In genomic region chr3:126358038-126358815, GRCh38 we compare ENCODE assay signal across 9 cellular contexts. TPM values are rescaled to one million over a fixed set of nuclear protein-coding genes. Genes with fewer than 3 reads are reported as not detected.
DNase-seq lines count a peak whose midpoint lies in the region; ATAC-seq and TF ChIP-seq lines count a peak whose summit lies in the region.
"Had no signal": no experiment of that assay in that cellular context is flagged by ENCODE, and none has a peak within 500 bp of the region (broad histone marks: within the 10 kb centered on the region; RNA-seq: fewer than 3 reads in every experiment).

No MANE protein-coding gene starts in this region.

- H3K27ac ChIP-seq in left ventricle myocardium inferior (replicated peaks) (peak overlapping the region; percentile 97), skeletal muscle tissue (ENCODE audit: low read depth, low read length) (peak overlapping the region; percentile 55)

- H3K4me3 Mint-ChIP-seq in activated CD4-positive, alpha-beta T cell treated with anti-CD3 and anti-CD28 coated beads, Interleukin-2, amount 10 ng/mL, durations not matched to agents 7 days and 5 days = peak overlapping the region; percentile 74
- peak overlapping the region; percentile 88 for H3K4me3 Mint-ChIP-seq in activated B cell treated with CpG ODN at 0.5 μM for 24 hours

- H3K27ac Mint-ChIP-seq in activated CD4-positive, alpha-beta T cell treated with anti-CD3 and anti-CD28 coated beads, Interleukin-2, amount 10 ng/mL, durations not matched to agents 7 days and 5 days = no peak overlapping the region
- H3K27ac Mint-ChIP-seq in activated B cell treated with CpG ODN at 0.5 μM for 24 hours = no peak overlapping the region

- no peak for ATAC-seq in activated B cell treated with CpG ODN at 0.5 μM for 24 hours (ENCODE audit: low read depth)
- ATAC-seq in HG02885 (IDR thresholded peaks at IDR 0.05; ENCODE audit: poor library complexity, unreplicated experiment) = no peak
- ATAC-seq in HG02678 (IDR thresholded peaks at IDR 0.05; ENCODE audit: unreplicated experiment) = no peak

- no peaks in the 10 kb centered on the region for H3K36me3 ChIP-seq in left ventricle myocardium inferior
- H3K36me3 ChIP-seq in skeletal muscle tissue (ENCODE audit: control insufficient read depth in 3 of 3, insufficient read depth in 3 of 3, low read length in 3 of 3) = peaks cover 0 to 3% (median 0%) of the 10 kb centered on the region in 3 donors

- POLR2A ChIA-PET in activated CD4-positive, alpha-beta T cell treated with anti-CD3 and anti-CD28 coated beads, Interleukin-2, amount 10 ng/mL, durations not matched to agents 7 days and 5 days (lab: Charles Lee) = no interaction called here
- POLR2A ChIA-PET in activated B cell treated with CpG ODN at 0.5 μM for 24 hours (lab: Charles Lee) = interaction anchor here (1.5 kb wide), 1 partner anchor 274 kb away, joined by 5 read pairs; the partner anchor contains the start of gene SLC41A3

- H3K27me3 Mint-ChIP-seq in activated CD4-positive, alpha-beta T cell treated with anti-CD3 and anti-CD28 coated beads, Interleukin-2, amount 10 ng/mL, durations not matched to agents 7 days and 5 days = peaks cover 53% of the 10 kb centered on the region
- H3K27me3 Mint-ChIP-seq in activated B cell treated with CpG ODN at 0.5 μM for 24 hours = peaks cover 36% of the 10 kb centered on the region

- H3K9ac ChIP-seq in skeletal muscle tissue (ENCODE audit: low read depth in 1 of 3, low read length in 3 of 3) = peak overlapping the region; percentile 5 to 71 (median 67)

- H3K9me3 ChIP-seq in left ventricle myocardium inferior (replicated peaks) = peaks cover 8% of the 10 kb centered on the region
- no peaks in the 10 kb centered on the region for H3K9me3 ChIP-seq in skeletal muscle tissue (ENCODE audit: control insufficient read depth in 3 of 3, low read length in 3 of 3)

- no peak for DNase-seq in activated CD4-positive, alpha-beta T cell treated with anti-CD3 and anti-CD28 coated beads, Interleukin-2, amount 10 ng/mL, durations not matched to agents 7 days and 5 days
- no peak for DNase-seq in activated CD4-positive, alpha-beta T cell treated with anti-CD3 and anti-CD28 coated beads for 4 hours
- no peak for DNase-seq in activated B cell treated with CpG ODN at 0.5 μM for 24 hours
- DNase-seq in left ventricle myocardium inferior = no peak
- DNase-seq in D341Med (ENCODE audit: low spot score) = no peak

- H3K4me1 ChIP-seq in left ventricle myocardium inferior (peaks cover 50% of the 10 kb centered on the region), skeletal muscle tissue (ENCODE audit: control insufficient read depth in 3 of 3, insufficient read depth in 3 of 3, low read length in 3 of 3) (peaks cover 41 to 49% (median 46%) of the 10 kb centered on the region in 3 donors)

- TF ChIP-seq CTCF in activated B cell treated with CpG ODN at 0.5 μM for 24 hours (IDR thresholded peaks at IDR 0.05) (no peak), left ventricle myocardium inferior (IDR thresholded peaks at IDR 0.05; ENCODE audit: borderline replicate concordance) (no peak)

- H3K4me3 ChIP-seq in left ventricle myocardium inferior (peak overlapping the region; percentile 87), skeletal muscle tissue (ENCODE audit: low read length in 3 of 3) (peak overlapping the region; percentile 59 to 83 (median 81))

- CTCF ChIA-PET in activated CD4-positive, alpha-beta T cell treated with anti-CD3 and anti-CD28 coated beads, Interleukin-2, amount 10 ng/mL, durations not matched to agents 7 days and 5 days (lab: Charles Lee) = interaction anchor here (1.2 kb wide), 1 partner anchor 13 kb away, joined by 3 read pairs; no protein-coding TSS in a partner anchor
- CTCF ChIA-PET in activated B cell treated with CpG ODN at 0.5 μM for 24 hours (lab: Charles Lee) = no interaction called here

- no peaks in the 10 kb centered on the region for H3K9me3 Mint-ChIP-seq in activated CD4-positive, alpha-beta T cell treated with anti-CD3 and anti-CD28 coated beads, Interleukin-2, amount 10 ng/mL, durations not matched to agents 7 days and 5 days
- no peaks in the 10 kb centered on the region for H3K9me3 Mint-ChIP-seq in activated B cell treated with CpG ODN at 0.5 μM for 24 hours

- H3K36me3 Mint-ChIP-seq in activated CD4-positive, alpha-beta T cell treated with anti-CD3 and anti-CD28 coated beads, Interleukin-2, amount 10 ng/mL, durations not matched to agents 7 days and 5 days (ENCODE audit: low read depth) = no peaks in the 10 kb centered on the region
- peaks cover 1% of the 10 kb centered on the region for H3K36me3 Mint-ChIP-seq in activated B cell treated with CpG ODN at 0.5 μM for 24 hours (ENCODE audit: low read depth)

- H3K27me3 ChIP-seq in left ventricle myocardium inferior (ENCODE audit: low read depth) (peaks cover 13% of the 10 kb centered on the region), skeletal muscle tissue (ENCODE audit: control insufficient read depth in 3 of 3, insufficient read depth in 3 of 3, low read length in 3 of 3) (peaks cover 0 to 12% (median 5%) of the 10 kb centered on the region in 3 donors)

- intact Hi-C loops in activated B cell treated with CpG ODN at 0.5 μM for 24 hours (cut with micrococcal nuclease) (loop anchor here (5.0 kb wide), 1 partner anchor 624 kb away; the partner anchor contains the start of gene PLXNA1), left ventricle myocardium inferior (cut with micrococcal nuclease) (loop anchor here (10.0 kb wide), 1 partner anchor 93 kb away; no protein-coding TSS in a partner anchor)

- H3K4me1 Mint-ChIP-seq in activated CD4-positive, alpha-beta T cell treated with anti-CD3 and anti-CD28 coated beads, Interleukin-2, amount 10 ng/mL, durations not matched to agents 7 days and 5 days = peaks cover 12% of the 10 kb centered on the region
- peaks cover 16% of the 10 kb centered on the region for H3K4me1 Mint-ChIP-seq in activated B cell treated with CpG ODN at 0.5 μM for 24 hours

RNA-seq across cellular contexts. Expression of gene KLF15, which starts 1.0 kb away (rescaled TPM):
- not detected for total RNA-seq in activated CD4-positive, alpha-beta T cell treated with anti-CD3 and anti-CD28 coated beads, Interleukin-2, amount 10 ng/mL, durations not matched to agents 7 days and 5 days
- 0.31 and 0.39 TPM in 2 replicates for total RNA-seq in activated B cell treated with CpG ODN at 0.5 μM for 24 hours
- 44.6 TPM for total RNA-seq in left ventricle myocardium inferior
- total RNA-seq in skeletal muscle tissue = 2.6 TPM

RNA-seq across cellular contexts. Expression of gene CFAP100, which starts 36.5 kb away (rescaled TPM):
- not detected for total RNA-seq in activated CD4-positive, alpha-beta T cell treated with anti-CD3 and anti-CD28 coated beads, Interleukin-2, amount 10 ng/mL, durations not matched to agents 7 days and 5 days
- total RNA-seq in activated B cell treated with CpG ODN at 0.5 μM for 24 hours = not detected in 2 replicates
- not detected for total RNA-seq in left ventricle myocardium inferior
- total RNA-seq in skeletal muscle tissue = not detected
- total RNA-seq: activated CD8-positive, alpha-beta memory T cell treated with anti-CD3 and anti-CD28 coated beads for 36 hours had no signal

Comparison
In these comparisons a context has a peak if more than half of its experiments do, and no peak if none do; other contexts are left out.
1. RNA of gene KLF15, which starts 1.0 kb away (total RNA-seq): 44.6 TPM in left ventricle myocardium inferior (single experiment); 2.6 TPM in skeletal muscle tissue (single experiment), 0.31 to 0.39 TPM in activated B cell treated with CpG ODN at 0.5 μM for 24 hours and not detected in activated CD4-positive, alpha-beta T cell treated with anti-CD3 and anti-CD28 coated beads, Interleukin-2, amount 10 ng/mL, durations not matched to agents 7 days and 5 days; every median in the first group is over 10 times any median in the second.